In genomic region chr18:70310560-70311320, GRCh38 we compare ENCODE assay signal across 16 cellular contexts.
"Had no signal": no experiment of that assay in that cellular context is flagged by ENCODE, and none has a peak within 500 bp of the region (broad histone marks: within the 10 kb centered on the region; RNA-seq: fewer than 3 reads in every experiment).

No MANE protein-coding gene starts in this region.

- H3K9me3 Mint-ChIP-seq: activated T-cell treated with anti-CD3 and anti-CD28 coated beads, Interleukin-2, amount 50 U/mL, for 72 hours; dendritic cell treated with granulocyte-macrophage colony-stimulating factor and Interleukin-4, amounts not matched to agents 40 ng/mL and 50 ng/mL, for 4 days; effector memory CD8-positive, alpha-beta T cell had no signal

- H3K4me1 ChIP-seq: thyroid gland had no signal

- DNase-seq: activated CD4-positive, alpha-beta T cell treated with anti-CD3 and anti-CD28 coated beads for 4 hours; activated CD8-positive, alpha-beta memory T cell treated with anti-CD3 and anti-CD28 coated beads, Interleukin-2, amount 50 U/mL, for 4 hours; activated CD8-positive, alpha-beta T cell treated with anti-CD3 and anti-CD28 coated beads for 36 hours; activated naive CD4-positive, alpha-beta T cell; activated T-cell treated with anti-CD3 and anti-CD28 coated beads, Interleukin-2, amount 50 U/mL, for 72 hours; central memory CD4-positive, alpha-beta T cell; effector memory CD8-positive, alpha-beta T cell; hippocampal formation; naive thymus-derived CD4-positive, alpha-beta T cell; posterior cingulate gyrus; small intestine; T-helper 1 cell; thyroid gland had no signal

- H3K9me3 ChIP-seq: right atrium auricular region, thyroid gland had no signal

- H3K4me3 Mint-ChIP-seq: activated CD8-positive, alpha-beta T cell treated with anti-CD3 and anti-CD28 coated beads for 36 hours; activated T-cell treated with anti-CD3 and anti-CD28 coated beads, Interleukin-2, amount 50 U/mL, for 72 hours; dendritic cell treated with granulocyte-macrophage colony-stimulating factor and Interleukin-4, amounts not matched to agents 40 ng/mL and 50 ng/mL, for 4 days; effector memory CD8-positive, alpha-beta T cell; naive thymus-derived CD4-positive, alpha-beta T cell had no signal

- ATAC-seq: activated CD8-positive, alpha-beta T cell treated with anti-CD3 and anti-CD28 coated beads for 36 hours; activated T-cell treated with anti-CD3 and anti-CD28 coated beads, Interleukin-2, amount 50 U/mL, for 72 hours; effector memory CD8-positive, alpha-beta T cell; naive thymus-derived CD4-positive, alpha-beta T cell had no signal

- H3K27ac Mint-ChIP-seq: activated CD8-positive, alpha-beta T cell treated with anti-CD3 and anti-CD28 coated beads for 36 hours; activated T-cell treated with anti-CD3 and anti-CD28 coated beads, Interleukin-2, amount 50 U/mL, for 72 hours; dendritic cell treated with granulocyte-macrophage colony-stimulating factor and Interleukin-4, amounts not matched to agents 40 ng/mL and 50 ng/mL, for 4 days; effector memory CD8-positive, alpha-beta T cell; naive thymus-derived CD4-positive, alpha-beta T cell had no signal

- H3K36me3 ChIP-seq: right atrium auricular region, thyroid gland had no signal

- H3K36me3 Mint-ChIP-seq: naive thymus-derived CD4-positive, alpha-beta T cell had no signal

- H3K4me3 ChIP-seq: right atrium auricular region, thyroid gland had no signal

- H3K27me3 Mint-ChIP-seq: activated CD8-positive, alpha-beta T cell treated with anti-CD3 and anti-CD28 coated beads for 36 hours; dendritic cell treated with granulocyte-macrophage colony-stimulating factor and Interleukin-4, amounts not matched to agents 40 ng/mL and 50 ng/mL, for 4 days; effector memory CD8-positive, alpha-beta T cell; naive thymus-derived CD4-positive, alpha-beta T cell had no signal

- FAIRE-seq: small intestine had no signal

- H3K27ac ChIP-seq: right atrium auricular region, thyroid gland, VCaP had no signal
